10 cellular contexts compared by ENCODE assay signal in the genomic region with DNA sequence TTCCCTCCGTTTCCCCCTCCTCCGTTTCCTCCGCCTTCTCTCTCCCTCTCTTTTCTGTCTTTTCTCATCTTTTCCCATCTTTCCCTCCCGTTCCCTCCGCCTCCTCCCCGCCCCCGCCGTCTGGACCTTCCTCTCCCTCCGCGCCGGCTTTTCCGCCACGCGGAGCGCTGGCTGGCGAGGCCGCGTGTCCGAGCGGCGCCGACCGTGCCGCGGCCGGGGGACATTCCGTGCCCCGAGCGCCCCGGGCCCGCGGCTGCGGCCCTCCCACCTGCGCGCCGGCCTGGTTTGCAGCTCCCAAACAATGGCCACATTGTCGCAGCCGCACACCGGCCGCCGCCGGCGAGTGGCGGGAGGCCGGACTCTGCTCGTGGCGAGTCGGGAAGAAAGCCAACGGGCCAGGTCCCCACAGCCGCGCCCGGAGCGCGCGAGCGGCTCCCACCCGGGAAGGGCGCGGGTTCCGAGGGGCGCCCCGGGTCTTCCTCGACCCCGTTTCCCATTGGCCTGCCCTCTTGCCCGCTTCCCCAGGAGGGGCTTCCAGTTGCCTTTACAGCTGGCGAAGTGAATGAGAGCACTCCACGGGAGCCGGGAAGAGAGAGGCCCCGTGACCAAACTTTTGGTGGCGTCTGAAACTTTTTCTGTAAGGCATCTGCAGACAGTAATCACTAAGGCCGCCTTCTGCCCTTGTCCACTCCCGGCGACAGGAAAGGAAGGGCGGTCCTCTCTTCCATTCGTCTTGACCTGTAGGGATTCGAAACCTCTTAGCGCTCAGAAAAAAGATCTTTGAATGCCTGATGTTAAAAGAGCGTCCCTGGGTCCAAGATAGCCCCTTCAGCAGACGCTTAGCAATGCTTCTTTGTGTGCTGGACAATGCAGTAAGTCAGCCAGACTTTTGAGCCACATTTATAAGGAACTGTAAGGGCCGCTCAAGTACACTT. TPM values are rescaled to one million over a fixed set of nuclear protein-coding genes. Genes with fewer than 3 reads are reported as not detected.
DNase-seq lines count a peak whose midpoint lies in the region; ATAC-seq, FAIRE-seq and TF ChIP-seq lines count a peak whose summit lies in the region.
"Had no signal": no experiment of that assay in that cellular context is flagged by ENCODE, and none has a peak within 500 bp of the region (broad histone marks: within the 10 kb centered on the region; RNA-seq: fewer than 3 reads in every experiment).

No MANE protein-coding gene starts in this region.

- peak overlapping the region; percentile 100 for H3K18ac ChIP-seq in H1 (ENCODE audit: extremely low read depth, low read length)

- WGBS in H1 (ENCODE audit: extremely low coverage in 1 of 2, insufficient coverage in 1 of 2, insufficient read length in 1 of 2, insufficient replicate concordance in 2 of 2, low coverage in 1 of 2, low lambda C conversion rate in 2 of 2, missing lambda C conversion rate in 1 of 2), 2 experiments, result 5% methylated on average over 72 of the region's 80 CpGs; no CpG with 5 or more reads in 1 of the 2 experiments
- 3 to 4% methylated on average over 57 to 61 of the region's 80 CpGs for WGBS in mesodermal cell (ENCODE audit: insufficient coverage in 2 of 2), 2 experiments
- WGBS in upper lobe of left lung, 2 donors, result 11 to 19% methylated on average over 45 to 60 of the region's 80 CpGs

- peak overlapping the region; percentile 99 for H3K4ac ChIP-seq in H1 (replicated peaks; ENCODE audit: insufficient read length, low read depth, low read length)

- peaks cover 29% of the 10 kb centered on the region for H3K23me2 ChIP-seq in H1 (ENCODE audit: low read depth, low read length)

- peak; percentile 50 for FAIRE-seq in H1 (lab: Jason Lieb, UNC)
- FAIRE-seq: GM18507 had no signal

- peak overlapping the region; percentile 94 for H4K5ac ChIP-seq in H1 (ENCODE audit: insufficient read length, low read depth, low read length)

- H3K36me3 ChIP-seq in H1 (ENCODE audit: control insufficient read depth in 2 of 4, insufficient read depth in 4 of 4, low read length in 3 of 4) (no peaks in the 10 kb centered on the region), mesodermal cell (ENCODE audit: control insufficient read depth, insufficient read depth, low read length) (no peaks in the 10 kb centered on the region), upper lobe of left lung (no peaks in the 10 kb centered on the region)

- peak overlapping the region; percentile 91 to 99 for H3K4me2 ChIP-seq in H1 (ENCODE audit: insufficient read depth in 1 of 2, low read depth in 2 of 2, low read length in 2 of 2)

- no peak for TF ChIP-seq EP300 in H1 (IDR thresholded peaks at IDR 0.05; ENCODE audit: borderline replicate concordance in 1 of 2, low read depth in 2 of 2, low read length in 2 of 2)
- TF ChIP-seq EP300 in upper lobe of left lung (IDR thresholded peaks at IDR 0.05), result no peak

- H3K23ac ChIP-seq in H1 (ENCODE audit: insufficient read length), result no peak overlapping the region

- H3K4me3 ChIP-seq in H1 (ENCODE audit: extremely low read depth in 1 of 4, insufficient read depth in 2 of 4, low read depth in 3 of 4, low read length in 4 of 4) (peak overlapping the region; percentile 38 to 91 (median 54)), mesodermal cell (ENCODE audit: extremely low read depth, insufficient read depth, low read length, poor library complexity, severe bottlenecking) (peak overlapping the region; percentile 36), upper lobe of left lung (peak overlapping the region in 3 of 4 donors; percentile 12 to 32 (median 27))

- no peak overlapping the region for H2AFZ ChIP-seq in H1 (ENCODE audit: low read length)

- no peak overlapping the region for H3K56ac ChIP-seq in H1 (replicated peaks; ENCODE audit: insufficient read length, low read depth, low read length)

- ATAC-seq in upper lobe of left lung (ENCODE audit: low FRiP score in 2 of 2), result peak in 1 of 2 donors; percentile 58

- no peak overlapping the region for H2AK5ac ChIP-seq in H1 (ENCODE audit: low read depth, low read length)

- peaks cover 8 to 18% of the 10 kb centered on the region in 2 experiments for H4K20me1 ChIP-seq in H1 (replicated peaks in 1 of 2; ENCODE audit: control insufficient read depth in 1 of 2, insufficient read depth in 2 of 2, low read length in 2 of 2)

- H3K4me1 ChIP-seq in H1 (replicated peaks in 1 of 4; ENCODE audit: control insufficient read depth in 3 of 4, insufficient read depth in 4 of 4, low read length in 3 of 4), result peaks cover 23 to 41% (median 34%) of the 10 kb centered on the region in 4 experiments
- peaks cover 48% of the 10 kb centered on the region for H3K4me1 ChIP-seq in mesodermal cell (ENCODE audit: control insufficient read depth, insufficient read depth, low read length, poor library complexity, severe bottlenecking)
- H3K4me1 ChIP-seq in upper lobe of left lung, result peaks cover 10 to 28% (median 16%) of the 10 kb centered on the region in 4 donors

- peak overlapping the region; percentile 83; the same call in 1 of the 2 replicates for H2BK12ac ChIP-seq in H1 (ENCODE audit: low read depth, low read length)

- POLR2A ChIA-PET in H1 (lab: Charles Lee; ENCODE audit: partially characterized antibody), result interaction anchor here (0.8 to 6.6 kb wide), 13 partner anchors 9 to 334 kb away, joined by 3 to 38 read pairs (median 7); no protein-coding TSS in a partner anchor

- H3K9ac ChIP-seq in H1 (replicated peaks in 1 of 4; ENCODE audit: extremely low read depth in 1 of 4, low read depth in 3 of 4, low read length in 3 of 4), result peak overlapping the region; percentile 56 to 78 (median 72)

- peaks cover 21% of the 10 kb centered on the region for H3K79me1 ChIP-seq in H1 (ENCODE audit: low read depth, low read length)

- DNase-seq in NCI-H2227 (lab: John Stamatoyannopoulos, UW; ENCODE audit: unreplicated experiment) (peak; percentile 25), NCI-H2227 treated with DMSO at 0.1 percent for 48 hours (lab: John Stamatoyannopoulos, UW) (no peak), H1 (ENCODE audit: low read depth in 1 of 2, low spot score in 2 of 2) (peak in 1 of 2 experiments; percentile 76), upper lobe of left lung (peak; percentile 18 to 83), COLO668 (lab: John Stamatoyannopoulos, UW; ENCODE audit: unreplicated experiment) (no peak)
- no peak for DNase-seq in stimulated activated CD4-positive, alpha-beta T cell treated with anti-CD3 and anti-CD28 coated beads, Interleukin-15, amount 100 ng/mL, for 24 hours
- DNase-seq in stimulated activated CD4-positive, alpha-beta T cell treated with anti-CD3 and anti-CD28 coated beads, Interleukin-1b, Interleukin-23, amount 100 ng/mL, for 48 hours, result no peak
- DNase-seq: NCI-H2107 had no signal

- peak overlapping the region; percentile 99 for H2BK120ac ChIP-seq in H1 (replicated peaks; ENCODE audit: low read depth, low read length)

- TF ChIP-seq CTCF in H1 (IDR thresholded peaks at IDR 0.05; ENCODE audit: control extremely low read depth in 1 of 3, insufficient read depth in 1 of 3, low read depth in 1 of 3, low read length in 3 of 3), result no peak
- TF ChIP-seq CTCF in upper lobe of left lung (IDR thresholded peaks at IDR 0.05), result no peak

- TF ChIP-seq POLR2A in H1 (IDR thresholded peaks at IDR 0.05; ENCODE audit: control extremely low read depth in 1 of 2, low read depth in 2 of 2, low read length in 2 of 2) (peak in 1 of 2 experiments; percentile 34), upper lobe of left lung (IDR thresholded peaks at IDR 0.05) (no peak)

- CTCF ChIA-PET in H1 (lab: Charles Lee; ENCODE audit: partially characterized antibody), result interaction anchor here (1.0 to 1.4 kb wide), 3 partner anchors 23 to 329 kb away, joined by 3 to 4 read pairs (median 3); no protein-coding TSS in a partner anchor

- H3K27me3 ChIP-seq in H1 (replicated peaks in 1 of 4; ENCODE audit: control insufficient read depth in 3 of 4, extremely low read depth in 1 of 4, insufficient read depth in 3 of 4, low read length in 3 of 4), result no peaks in the 10 kb centered on the region
- peaks cover 0 to 25% (median 16%) of the 10 kb centered on the region in 4 donors for H3K27me3 ChIP-seq in upper lobe of left lung

- H3K27ac ChIP-seq in H1 (ENCODE audit: low read depth, low read length) (peak overlapping the region; percentile 90), mesodermal cell (ENCODE audit: low read depth, low read length, severe bottlenecking) (peak overlapping the region; percentile 94), upper lobe of left lung (no peak overlapping the region)

- H3K9me3 ChIP-seq in H1 (ENCODE audit: insufficient read depth in 2 of 2, low read depth in 1 of 2, low read length in 1 of 2), result no peaks in the 10 kb centered on the region
- no peaks in the 10 kb centered on the region for H3K9me3 ChIP-seq in mesodermal cell (ENCODE audit: control insufficient read depth, low read length)
- no peaks in the 10 kb centered on the region for H3K9me3 ChIP-seq in upper lobe of left lung

- H3K14ac ChIP-seq in H1 (ENCODE audit: insufficient read length), result no peak overlapping the region

- peak overlapping the region; percentile 95 for H4K8ac ChIP-seq in H1 (ENCODE audit: extremely low read depth, insufficient read depth, low read length)

- H4K91ac ChIP-seq in H1 (replicated peaks; ENCODE audit: insufficient read length, low read length), result peak overlapping the region; percentile 71

- no peak overlapping the region for H2BK15ac ChIP-seq in H1 (ENCODE audit: low read length)

- peak overlapping the region; percentile 97 for H2BK5ac ChIP-seq in H1 (ENCODE audit: low read depth, low read length)

- TF ChIP-seq RAD21 in H1 (IDR thresholded peaks at IDR 0.05 in 1 of 2, conservative IDR thresholded peaks at IDR 0.05 in 1 of 2; ENCODE audit: low read depth in 2 of 2, low read length in 2 of 2), result no peak; a peak in 1 of 4 replicates

- H2BK20ac ChIP-seq in H1 (ENCODE audit: low read length), result no peak overlapping the region; the same call in 1 of the 2 replicates

- peaks cover 23 to 87% of the 10 kb centered on the region in 2 experiments for H3K79me2 ChIP-seq in H1 (ENCODE audit: control insufficient read depth in 1 of 2, insufficient read depth in 2 of 2, low read length in 2 of 2)

TF ChIP-seq in H1, 55 proteins besides CTCF, POLR2A, EP300 and RAD21 (continues in another document):
- TF ChIP-seq RXRA (IDR thresholded peaks at IDR 0.05; ENCODE audit: insufficient read depth, low read depth, low read length) (no peak), POLR2AphosphoS5 (IDR thresholded peaks at IDR 0.05; ENCODE audit: low read depth, low read length) (no peak), HDAC6 (IDR thresholded peaks at IDR 0.05; ENCODE audit: low read depth, low read length) (no peak)

RNA-seq across cellular contexts. Expression of gene GLI2, which starts 6.1 kb away (rescaled TPM):
- 46.9 and 49.8 TPM in 2 replicates for total RNA-seq in H1 (2021; fragmentation: NEBNext Ultra II Directional; extraction: Animal tissue kit (Norgen Biotek cat#: 25700))
- 18.4 and 28.8 TPM in 2 replicates for polyA plus RNA-seq in H1 (2011; rRNA removed)
- polyA plus RNA-seq in H1 (2011; cell fraction: cytosol; rRNA removed), result 12.7 TPM
- polyA plus RNA-seq in H1 (2011; cell fraction: nucleus; rRNA removed), result 59.5 TPM
- 17.6 to 27.8 TPM (median 24.7 TPM) in 4 replicates for polyA plus RNA-seq in H1 (2012, experiment 1 of 2)
- 9.7 TPM for polyA plus RNA-seq in H1 (2012, experiment 2 of 2)
- 17.1 TPM for polyA plus RNA-seq in H1 (2013, experiment 1 of 2)
- polyA plus RNA-seq in H1 (2013, experiment 2 of 2), result 16.9 TPM
- polyA minus RNA-seq in H1 (2011; rRNA and poly(A)+ RNA removed), result 17.2 and 19.9 TPM in 2 replicates
- polyA minus RNA-seq in H1 (2011; cell fraction: cytosol; rRNA and poly(A)+ RNA removed), result 23.0 TPM
- 42.4 TPM for polyA minus RNA-seq in H1 (2011; cell fraction: nucleus; rRNA and poly(A)+ RNA removed)
- polyA plus RNA-seq in mesodermal cell (2013, experiment 1 of 2), result 20.8 TPM
- polyA plus RNA-seq in mesodermal cell (2013, experiment 2 of 2), result 16.2 TPM
- total RNA-seq in upper lobe of left lung, result 1 to 10 TPM in 5 of 6 donors, under 1 TPM in 1; 0.61 to 8.8 (median 3.3) TPM

Comparison
In these comparisons a context has a peak if more than half of its experiments do, and no peak if none do; other contexts are left out.
1. DNase-seq: peak in NCI-H2227 (single experiment) and upper lobe of left lung (2 of 2); none in NCI-H2227 treated with DMSO at 0.1 percent for 48 hours (single experiment), stimulated activated CD4-positive, alpha-beta T cell treated with anti-CD3 and anti-CD28 coated beads, Interleukin-15, amount 100 ng/mL, for 24 hours (single experiment), COLO668 (single experiment) and stimulated activated CD4-positive, alpha-beta T cell treated with anti-CD3 and anti-CD28 coated beads, Interleukin-1b, Interleukin-23, amount 100 ng/mL, for 48 hours (single experiment).
2. H3K27ac ChIP-seq: peak in H1 (single experiment) and mesodermal cell (single experiment); none in upper lobe of left lung (0 of 4).
3. Peak in every context shown above with its lines, with median percentiles within 50 percentile points of each other: H3K4me3 ChIP-seq.